Comparison of ENCODE assay signal across 37 cellular contexts in genomic region chr7:70600993-70601392, GRCh38.
"Had no signal": no experiment of that assay in that cellular context is flagged by ENCODE, and none has a peak within 500 bp of the region (broad histone marks: within the 10 kb centered on the region; RNA-seq: fewer than 3 reads in every experiment).

No MANE protein-coding gene starts in this region.

- H3K27me3 Mint-ChIP-seq: activated B cell treated with CpG ODN at 0.5 μM for 24 hours had no signal

- DNase-seq: activated B cell treated with CpG ODN at 0.5 μM for 24 hours; activated CD4-positive, alpha-beta memory T cell treated with anti-CD3 and anti-CD28 coated beads for 36 hours; activated CD4-positive, alpha-beta T cell treated with anti-CD3 and anti-CD28 coated beads for 4 hours; activated CD4-positive, alpha-beta T cell treated with anti-CD3 and anti-CD28 coated beads, Interleukin-2, amount 10 ng/mL, durations not matched to agents 24 days and 14 days; activated CD4-positive, alpha-beta T cell treated with anti-CD3 and anti-CD28 coated beads, Interleukin-2, amount 50 U/mL, for 1 hour; activated CD4-positive, alpha-beta T cell treated with anti-CD3 and anti-CD28 coated beads, Interleukin-2, amount 50 U/mL, for 4 hours; activated CD4-positive, CD25-positive, alpha-beta regulatory T cell treated with anti-CD3 and anti-CD28 coated beads, Interleukin-2, amount 50 U/mL, for 72 hours; activated CD8-positive, alpha-beta memory T cell treated with anti-CD3 and anti-CD28 coated beads, Interleukin-2, amount 50 U/mL, for 4 hours; activated CD8-positive, alpha-beta T cell treated with anti-CD3 and anti-CD28 coated beads for 36 hours; activated effector memory CD4-positive, alpha-beta T cell treated with anti-CD3 and anti-CD28 coated beads, Interleukin-2, amount 50 U/mL, for 16 hours; activated gamma-delta T cell treated with Interleukin-2 at 50 U/mL for 16 hours; activated naive CD4-positive, alpha-beta T cell; activated naive CD4-positive, alpha-beta T cell treated with anti-CD3 and anti-CD28 coated beads for 36 hours; activated naive CD4-positive, alpha-beta T cell treated with anti-CD3 and anti-CD28 coated beads, Interleukin-2, amount 50 U/mL, for 16 hours; activated naive CD8-positive, alpha-beta T cell treated with anti-CD3 and anti-CD28 coated beads for 36 hours; activated T-cell treated with anti-CD3 and anti-CD28 coated beads for 4 hours; activated T-cell treated with anti-CD3 and anti-CD28 coated beads, Interleukin-2, amount 50 U/mL, for 1 hour; activated T-cell treated with anti-CD3 and anti-CD28 coated beads, Interleukin-2, amount 50 U/mL, for 4 hours; activated T-cell treated with anti-CD3 and anti-CD28 coated beads, Interleukin-2, amount 50 U/mL, for 72 hours; adrenal gland; amniotic stem cell; body of pancreas; brain microvascular endothelial cell; central memory CD4-positive, alpha-beta T cell; SW 1271; T-helper 1 cell; T-helper 2 cell; T-helper 9 cell had no signal

- H3K9me3 Mint-ChIP-seq: activated CD4-positive, alpha-beta T cell treated with anti-CD3 and anti-CD28 coated beads, Interleukin-2, amount 10 ng/mL, durations not matched to agents 24 days and 14 days had no signal

- H3K4me3 Mint-ChIP-seq: activated B cell treated with CpG ODN at 0.5 μM for 24 hours; activated CD4-positive, alpha-beta memory T cell treated with anti-CD3 and anti-CD28 coated beads for 36 hours; activated CD4-positive, alpha-beta T cell treated with anti-CD3 and anti-CD28 coated beads, Interleukin-2, amount 10 ng/mL, durations not matched to agents 24 days and 14 days; activated CD8-positive, alpha-beta T cell treated with anti-CD3 and anti-CD28 coated beads for 36 hours; activated naive CD4-positive, alpha-beta T cell treated with anti-CD3 and anti-CD28 coated beads for 36 hours; activated naive CD8-positive, alpha-beta T cell treated with anti-CD3 and anti-CD28 coated beads for 36 hours; activated T-cell treated with anti-CD3 and anti-CD28 coated beads, Interleukin-2, amount 50 U/mL, for 4 hours; activated T-cell treated with anti-CD3 and anti-CD28 coated beads, Interleukin-2, amount 50 U/mL, for 72 hours; activated T-helper 1 cell treated with anti-CD3 and anti-CD28 coated beads, Interleukin-12 subunit alpha, Interleukin-12 subunit beta, Interleukin-2, Interleukin-4 antibody, amounts not matched to agents 30 ng/mL and 10 ng/mL and 1 ng/mL, durations not matched to agents 14 hours and 24 hours and 36 hours; activated T-helper 17 cell treated with anti-CD3 and anti-CD28 coated beads, Interleukin-2, amount 50 U/mL, for 72 hours; T-helper 1 cell treated with Interleukin-12 subunit alpha and Interleukin-12 subunit beta and Interleukin-4 antibody, amounts not matched to agents 30 μg/mL and 1 μg/mL, for 36 hours; T-helper 2 cell treated with Interferon-gamma antibody and Interleukin-4, amounts not matched to agents 5 μg/mL and 100 μg/mL, for 36 hours had no signal

- FAIRE-seq: TTC549 had no signal

- H3K27me3 ChIP-seq: ascending aorta, body of pancreas, breast epithelium had no signal

- H3K36me3 ChIP-seq: adrenal gland, ascending aorta, brain microvascular endothelial cell, breast epithelium had no signal

- H3K4me1 ChIP-seq: adrenal gland, ascending aorta, breast epithelium had no signal

- H3K27ac Mint-ChIP-seq: activated B cell treated with CpG ODN at 0.5 μM for 24 hours; activated CD4-positive, alpha-beta memory T cell treated with anti-CD3 and anti-CD28 coated beads for 36 hours; activated CD4-positive, alpha-beta T cell treated with anti-CD3 and anti-CD28 coated beads, Interleukin-2, amount 10 ng/mL, durations not matched to agents 24 days and 14 days; activated CD8-positive, alpha-beta T cell treated with anti-CD3 and anti-CD28 coated beads for 36 hours; activated naive CD4-positive, alpha-beta T cell treated with anti-CD3 and anti-CD28 coated beads for 36 hours; activated naive CD4-positive, alpha-beta T cell treated with anti-CD3 and anti-CD28 coated beads, Interleukin-2, amount 50 U/mL, for 72 hours; activated naive CD8-positive, alpha-beta T cell treated with anti-CD3 and anti-CD28 coated beads for 36 hours; activated T-cell treated with anti-CD3 and anti-CD28 coated beads, Interleukin-2, amount 50 U/mL, for 72 hours; activated T-helper 1 cell treated with anti-CD3 and anti-CD28 coated beads, Interleukin-12 subunit alpha, Interleukin-12 subunit beta, Interleukin-2, Interleukin-4 antibody, amounts not matched to agents 30 ng/mL and 10 ng/mL and 1 ng/mL, durations not matched to agents 14 hours and 24 hours and 36 hours; activated T-helper 17 cell treated with anti-CD3 and anti-CD28 coated beads, Interleukin-2, amount 50 U/mL, for 72 hours; T-helper 1 cell treated with Interleukin-12 subunit alpha and Interleukin-12 subunit beta and Interleukin-4 antibody, amounts not matched to agents 30 μg/mL and 1 μg/mL, for 36 hours; T-helper 2 cell treated with Interferon-gamma antibody and Interleukin-4, amounts not matched to agents 5 μg/mL and 100 μg/mL, for 36 hours had no signal

- H3K9me3 ChIP-seq: adrenal gland had no signal

- H3K27ac ChIP-seq: adrenal gland, ascending aorta, body of pancreas, brain microvascular endothelial cell, breast epithelium, VCaP had no signal

- H3K4me1 Mint-ChIP-seq: activated B cell treated with CpG ODN at 0.5 μM for 24 hours; activated CD4-positive, alpha-beta T cell treated with anti-CD3 and anti-CD28 coated beads, Interleukin-2, amount 10 ng/mL, durations not matched to agents 24 days and 14 days; activated naive CD8-positive, alpha-beta T cell treated with anti-CD3 and anti-CD28 coated beads for 36 hours; activated T-helper 17 cell treated with anti-CD3 and anti-CD28 coated beads, Interleukin-2, amount 50 U/mL, for 72 hours had no signal

- H3K4me3 ChIP-seq: adrenal gland, ascending aorta, body of pancreas, breast epithelium had no signal

- ATAC-seq: activated CD8-positive, alpha-beta T cell treated with anti-CD3 and anti-CD28 coated beads for 36 hours; activated naive CD4-positive, alpha-beta T cell treated with anti-CD3 and anti-CD28 coated beads, Interleukin-2, amount 50 U/mL, for 72 hours; activated T-cell treated with anti-CD3 and anti-CD28 coated beads, Interleukin-2, amount 50 U/mL, for 4 hours; activated T-cell treated with anti-CD3 and anti-CD28 coated beads, Interleukin-2, amount 50 U/mL, for 72 hours; activated T-helper 17 cell treated with anti-CD3 and anti-CD28 coated beads, Interleukin-2, amount 50 U/mL, for 72 hours; body of pancreas had no signal
